ENCODE assay signal across 1 cellular context in the genomic region with DNA sequence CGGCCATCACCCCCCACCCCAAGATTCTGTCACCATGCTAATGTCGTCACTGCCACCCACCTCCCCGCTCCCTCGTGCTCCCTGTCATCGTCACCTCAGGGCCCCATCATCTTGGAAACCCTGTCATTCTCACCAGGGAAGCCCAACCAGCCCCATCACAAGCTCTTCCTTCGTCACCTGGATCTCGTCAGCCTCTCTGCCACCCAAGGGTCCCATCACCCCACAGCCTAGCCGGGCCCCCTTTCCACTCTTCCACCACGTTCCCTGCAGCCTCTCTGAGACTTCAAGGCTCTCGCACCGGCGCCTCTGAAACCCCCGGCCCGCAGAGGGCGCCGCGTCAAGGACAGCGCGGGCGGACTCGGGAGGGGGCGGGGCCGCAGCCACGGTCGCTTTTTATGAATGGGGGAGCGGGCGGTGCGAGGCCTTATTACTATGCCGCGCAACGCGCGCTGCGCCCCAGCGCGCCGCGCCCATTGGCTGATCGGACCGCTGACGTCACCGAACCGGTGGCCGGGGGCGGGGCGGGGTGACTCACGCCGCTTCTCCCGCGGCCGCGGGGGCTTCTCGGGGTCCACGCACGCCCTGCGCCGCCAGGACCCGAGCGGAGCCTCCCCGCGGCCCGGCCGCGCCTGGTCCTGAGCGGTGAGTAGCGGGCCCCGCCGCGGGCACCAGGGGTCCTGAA.
TF ChIP-seq lines count a peak whose summit lies in the region.

A gene with protein sequence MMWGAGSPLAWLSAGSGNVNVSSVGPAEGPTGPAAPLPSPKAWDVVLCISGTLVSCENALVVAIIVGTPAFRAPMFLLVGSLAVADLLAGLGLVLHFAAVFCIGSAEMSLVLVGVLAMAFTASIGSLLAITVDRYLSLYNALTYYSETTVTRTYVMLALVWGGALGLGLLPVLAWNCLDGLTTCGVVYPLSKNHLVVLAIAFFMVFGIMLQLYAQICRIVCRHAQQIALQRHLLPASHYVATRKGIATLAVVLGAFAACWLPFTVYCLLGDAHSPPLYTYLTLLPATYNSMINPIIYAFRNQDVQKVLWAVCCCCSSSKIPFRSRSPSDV (plus strand): TSS at position 527 of the 682 bp plus-strand sequence. CDS start 1,177 bp downstream, outside the sequence.

TF ChIP-seq in HepG2, 621 proteins besides CTCF, POLR2A, EP300 and RAD21 (continued from another document and continues in another):
- TF ChIP-seq, protein P1, sequence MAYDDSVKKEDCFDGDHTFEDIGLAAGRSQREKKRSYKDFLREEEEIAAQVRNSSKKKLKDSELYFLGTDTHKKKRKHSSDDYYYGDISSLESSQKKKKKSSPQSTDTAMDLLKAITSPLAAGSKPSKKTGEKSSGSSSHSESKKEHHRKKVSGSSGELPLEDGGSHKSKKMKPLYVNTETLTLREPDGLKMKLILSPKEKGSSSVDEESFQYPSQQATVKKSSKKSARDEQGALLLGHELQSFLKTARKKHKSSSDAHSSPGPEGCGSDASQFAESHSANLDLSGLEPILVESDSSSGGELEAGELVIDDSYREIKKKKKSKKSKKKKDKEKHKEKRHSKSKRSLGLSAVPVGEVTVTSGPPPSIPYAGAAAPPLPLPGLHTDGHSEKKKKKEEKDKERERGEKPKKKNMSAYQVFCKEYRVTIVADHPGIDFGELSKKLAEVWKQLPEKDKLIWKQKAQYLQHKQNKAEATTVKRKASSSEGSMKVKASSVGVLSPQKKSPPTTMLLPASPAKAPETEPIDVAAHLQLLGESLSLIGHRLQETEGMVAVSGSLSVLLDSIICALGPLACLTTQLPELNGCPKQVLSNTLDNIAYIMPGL (CRISPR knock-in tag; IDR thresholded peaks at IDR 0.05; ENCODE audit: borderline replicate concordance in 1 of 2, low read depth in 1 of 2): peak; percentile 52 to 63; a peak in 3 of 4 replicates
- TF ChIP-seq, protein P2, sequence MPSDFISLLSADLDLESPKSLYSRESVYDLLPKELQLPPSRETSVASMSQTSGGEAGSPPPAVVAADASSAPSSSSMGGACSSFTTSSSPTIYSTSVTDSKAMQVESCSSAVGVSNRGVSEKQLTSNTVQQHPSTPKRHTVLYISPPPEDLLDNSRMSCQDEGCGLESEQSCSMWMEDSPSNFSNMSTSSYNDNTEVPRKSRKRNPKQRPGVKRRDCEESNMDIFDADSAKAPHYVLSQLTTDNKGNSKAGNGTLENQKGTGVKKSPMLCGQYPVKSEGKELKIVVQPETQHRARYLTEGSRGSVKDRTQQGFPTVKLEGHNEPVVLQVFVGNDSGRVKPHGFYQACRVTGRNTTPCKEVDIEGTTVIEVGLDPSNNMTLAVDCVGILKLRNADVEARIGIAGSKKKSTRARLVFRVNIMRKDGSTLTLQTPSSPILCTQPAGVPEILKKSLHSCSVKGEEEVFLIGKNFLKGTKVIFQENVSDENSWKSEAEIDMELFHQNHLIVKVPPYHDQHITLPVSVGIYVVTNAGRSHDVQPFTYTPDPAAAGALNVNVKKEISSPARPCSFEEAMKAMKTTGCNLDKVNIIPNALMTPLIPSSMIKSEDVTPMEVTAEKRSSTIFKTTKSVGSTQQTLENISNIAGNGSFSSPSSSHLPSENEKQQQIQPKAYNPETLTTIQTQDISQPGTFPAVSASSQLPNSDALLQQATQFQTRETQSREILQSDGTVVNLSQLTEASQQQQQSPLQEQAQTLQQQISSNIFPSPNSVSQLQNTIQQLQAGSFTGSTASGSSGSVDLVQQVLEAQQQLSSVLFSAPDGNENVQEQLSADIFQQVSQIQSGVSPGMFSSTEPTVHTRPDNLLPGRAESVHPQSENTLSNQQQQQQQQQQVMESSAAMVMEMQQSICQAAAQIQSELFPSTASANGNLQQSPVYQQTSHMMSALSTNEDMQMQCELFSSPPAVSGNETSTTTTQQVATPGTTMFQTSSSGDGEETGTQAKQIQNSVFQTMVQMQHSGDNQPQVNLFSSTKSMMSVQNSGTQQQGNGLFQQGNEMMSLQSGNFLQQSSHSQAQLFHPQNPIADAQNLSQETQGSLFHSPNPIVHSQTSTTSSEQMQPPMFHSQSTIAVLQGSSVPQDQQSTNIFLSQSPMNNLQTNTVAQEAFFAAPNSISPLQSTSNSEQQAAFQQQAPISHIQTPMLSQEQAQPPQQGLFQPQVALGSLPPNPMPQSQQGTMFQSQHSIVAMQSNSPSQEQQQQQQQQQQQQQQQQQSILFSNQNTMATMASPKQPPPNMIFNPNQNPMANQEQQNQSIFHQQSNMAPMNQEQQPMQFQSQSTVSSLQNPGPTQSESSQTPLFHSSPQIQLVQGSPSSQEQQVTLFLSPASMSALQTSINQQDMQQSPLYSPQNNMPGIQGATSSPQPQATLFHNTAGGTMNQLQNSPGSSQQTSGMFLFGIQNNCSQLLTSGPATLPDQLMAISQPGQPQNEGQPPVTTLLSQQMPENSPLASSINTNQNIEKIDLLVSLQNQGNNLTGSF (CRISPR knock-in tag; IDR thresholded peaks at IDR 0.05): no peak
- TF ChIP-seq TEAD2 (CRISPR knock-in tag; IDR thresholded peaks at IDR 0.05) (no peak), ZFY (CRISPR knock-in tag; IDR thresholded peaks at IDR 0.05) (peak; percentile 60), NFIB (CRISPR knock-in tag; IDR thresholded peaks at IDR 0.05; ENCODE audit: borderline replicate concordance) (no peak), ERF (CRISPR knock-in tag; IDR thresholded peaks at IDR 0.05) (0 out of 2 replicates have a peak, but pooled peaks have one; percentile 17), XRCC5 (optimal IDR thresholded peaks at IDR 0.05; ENCODE audit: low read length) (peak; percentile 75), ZNF33A (CRISPR knock-in tag; IDR thresholded peaks at IDR 0.05; ENCODE audit: borderline replicate concordance) (peak; percentile 73; the same call in 1 of the 2 replicates), GTF2F1 (IDR thresholded peaks at IDR 0.05; ENCODE audit: low read length) (no peak), POGZ (CRISPR knock-in tag; IDR thresholded peaks at IDR 0.05) (0 out of 2 replicates have a peak, but pooled peaks have one; percentile 31), ZNF788 (CRISPR knock-in tag; IDR thresholded peaks at IDR 0.05; ENCODE audit: borderline replicate concordance) (peak; percentile 28; the same call in 1 of the 2 replicates), PHF20 (CRISPR knock-in tag; IDR thresholded peaks at IDR 0.05) (peak; percentile 30; the same call in 1 of the 2 replicates), SSRP1 (CRISPR knock-in tag; IDR thresholded peaks at IDR 0.05) (no peak), PHF8 (CRISPR knock-in tag; IDR thresholded peaks at IDR 0.05) (0 out of 2 replicates have a peak, but pooled peaks have one; percentile 4), LCORL (IDR thresholded peaks at IDR 0.05) (no peak), LCORL (CRISPR knock-in tag; IDR thresholded peaks at IDR 0.05) (peak; percentile 47; the same call in 1 of the 2 replicates), AHR (CRISPR knock-in tag; IDR thresholded peaks at IDR 0.05) (no peak), RXRB (CRISPR knock-in tag; IDR thresholded peaks at IDR 0.05; ENCODE audit: borderline replicate concordance) (no peak), ZNF766 (CRISPR knock-in tag; IDR thresholded peaks at IDR 0.05; ENCODE audit: borderline replicate concordance) (0 out of 2 replicates have a peak, but pooled peaks have one; percentile 32), KAT8 (CRISPR knock-in tag; IDR thresholded peaks at IDR 0.05) (peak; percentile 46; the same call in 1 of the 2 replicates), STAG1 (CRISPR knock-in tag; IDR thresholded peaks at IDR 0.05) (peak; percentile 24; the same call in 1 of the 2 replicates), ZNF256 (CRISPR knock-in tag; conservative IDR thresholded peaks at IDR 0.05) (no peak), KDM5A (IDR thresholded peaks at IDR 0.05; ENCODE audit: borderline replicate concordance, low read length) (peak; percentile 44; the same call in 1 of the 2 replicates), PCBP1 (IDR thresholded peaks at IDR 0.05; ENCODE audit: borderline replicate concordance, low read depth, low read length) (no peak), SRSF9 (IDR thresholded peaks at IDR 0.05; ENCODE audit: borderline replicate concordance, insufficient read depth, low read depth, low read length, poor library complexity, severe bottlenecking) (no peak), SAFB2 (CRISPR knock-in tag; IDR thresholded peaks at IDR 0.05; ENCODE audit: borderline replicate concordance, low read depth) (peak; percentile 35; the same call in 1 of the 2 replicates), MYC (CRISPR knock-in tag; IDR thresholded peaks at IDR 0.05; ENCODE audit: borderline replicate concordance) (peak; percentile 45; the same call in 1 of the 2 replicates), REPIN1 (CRISPR knock-in tag; IDR thresholded peaks at IDR 0.05; ENCODE audit: borderline replicate concordance, low read depth) (no peak), FOXJ3 (CRISPR knock-in tag; IDR thresholded peaks at IDR 0.05; ENCODE audit: borderline replicate concordance) (no peak), ZNF501 (CRISPR knock-in tag; IDR thresholded peaks at IDR 0.05) (peak; percentile 65; the same call in 1 of the 2 replicates), SPEN (CRISPR knock-in tag; IDR thresholded peaks at IDR 0.05; ENCODE audit: low read depth) (peak; percentile 45; the same call in 1 of the 2 replicates), SMAD3 (CRISPR knock-in tag; IDR thresholded peaks at IDR 0.05) (0 out of 2 replicates have a peak, but pooled peaks have one; percentile 36), ZSCAN20 (CRISPR knock-in tag; IDR thresholded peaks at IDR 0.05; ENCODE audit: borderline replicate concordance) (0 out of 2 replicates have a peak, but pooled peaks have one; percentile 32), ZNF670 (CRISPR knock-in tag; IDR thresholded peaks at IDR 0.05; ENCODE audit: borderline replicate concordance) (peak; percentile 59; the same call in 1 of the 2 replicates), POLR2AphosphoS2 (IDR thresholded peaks at IDR 0.05; ENCODE audit: low read depth, low read length) (no peak), BCL6 (CRISPR knock-in tag; IDR thresholded peaks at IDR 0.05) (0 out of 2 replicates have a peak, but pooled peaks have one; percentile 25), SRY (CRISPR knock-in tag; IDR thresholded peaks at IDR 0.05) (peak; percentile 38; the same call in 1 of the 2 replicates), SALL1 (CRISPR knock-in tag; IDR thresholded peaks at IDR 0.05) (peak; percentile 44; the same call in 1 of the 2 replicates)
- TF ChIP-seq, protein P3, sequence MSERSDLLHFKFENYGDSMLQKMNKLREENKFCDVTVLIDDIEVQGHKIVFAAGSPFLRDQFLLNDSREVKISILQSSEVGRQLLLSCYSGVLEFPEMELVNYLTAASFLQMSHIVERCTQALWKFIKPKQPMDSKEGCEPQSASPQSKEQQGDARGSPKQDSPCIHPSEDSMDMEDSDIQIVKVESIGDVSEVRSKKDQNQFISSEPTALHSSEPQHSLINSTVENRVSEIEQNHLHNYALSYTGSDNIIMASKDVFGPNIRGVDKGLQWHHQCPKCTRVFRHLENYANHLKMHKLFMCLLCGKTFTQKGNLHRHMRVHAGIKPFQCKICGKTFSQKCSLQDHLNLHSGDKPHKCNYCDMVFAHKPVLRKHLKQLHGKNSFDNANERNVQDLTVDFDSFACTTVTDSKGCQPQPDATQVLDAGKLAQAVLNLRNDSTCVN (CRISPR knock-in tag; IDR thresholded peaks at IDR 0.05; ENCODE audit: borderline replicate concordance): no peak
- TF ChIP-seq, protein P4, sequence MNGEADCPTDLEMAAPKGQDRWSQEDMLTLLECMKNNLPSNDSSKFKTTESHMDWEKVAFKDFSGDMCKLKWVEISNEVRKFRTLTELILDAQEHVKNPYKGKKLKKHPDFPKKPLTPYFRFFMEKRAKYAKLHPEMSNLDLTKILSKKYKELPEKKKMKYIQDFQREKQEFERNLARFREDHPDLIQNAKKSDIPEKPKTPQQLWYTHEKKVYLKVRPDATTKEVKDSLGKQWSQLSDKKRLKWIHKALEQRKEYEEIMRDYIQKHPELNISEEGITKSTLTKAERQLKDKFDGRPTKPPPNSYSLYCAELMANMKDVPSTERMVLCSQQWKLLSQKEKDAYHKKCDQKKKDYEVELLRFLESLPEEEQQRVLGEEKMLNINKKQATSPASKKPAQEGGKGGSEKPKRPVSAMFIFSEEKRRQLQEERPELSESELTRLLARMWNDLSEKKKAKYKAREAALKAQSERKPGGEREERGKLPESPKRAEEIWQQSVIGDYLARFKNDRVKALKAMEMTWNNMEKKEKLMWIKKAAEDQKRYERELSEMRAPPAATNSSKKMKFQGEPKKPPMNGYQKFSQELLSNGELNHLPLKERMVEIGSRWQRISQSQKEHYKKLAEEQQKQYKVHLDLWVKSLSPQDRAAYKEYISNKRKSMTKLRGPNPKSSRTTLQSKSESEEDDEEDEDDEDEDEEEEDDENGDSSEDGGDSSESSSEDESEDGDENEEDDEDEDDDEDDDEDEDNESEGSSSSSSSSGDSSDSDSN (CRISPR knock-in tag; IDR thresholded peaks at IDR 0.05): 0 out of 2 replicates have a peak, but pooled peaks have one; percentile 11
- TF ChIP-seq, protein P5, sequence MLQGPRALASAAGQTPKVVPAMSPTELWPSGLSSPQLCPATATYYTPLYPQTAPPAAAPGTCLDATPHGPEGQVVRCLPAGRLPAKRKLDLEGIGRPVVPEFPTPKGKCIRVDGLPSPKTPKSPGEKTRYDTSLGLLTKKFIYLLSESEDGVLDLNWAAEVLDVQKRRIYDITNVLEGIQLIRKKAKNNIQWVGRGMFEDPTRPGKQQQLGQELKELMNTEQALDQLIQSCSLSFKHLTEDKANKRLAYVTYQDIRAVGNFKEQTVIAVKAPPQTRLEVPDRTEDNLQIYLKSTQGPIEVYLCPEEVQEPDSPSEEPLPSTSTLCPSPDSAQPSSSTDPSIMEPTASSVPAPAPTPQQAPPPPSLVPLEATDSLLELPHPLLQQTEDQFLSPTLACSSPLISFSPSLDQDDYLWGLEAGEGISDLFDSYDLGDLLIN (CRISPR knock-in tag; IDR thresholded peaks at IDR 0.05; ENCODE audit: borderline replicate concordance): no peak
- TF ChIP-seq, protein P6, sequence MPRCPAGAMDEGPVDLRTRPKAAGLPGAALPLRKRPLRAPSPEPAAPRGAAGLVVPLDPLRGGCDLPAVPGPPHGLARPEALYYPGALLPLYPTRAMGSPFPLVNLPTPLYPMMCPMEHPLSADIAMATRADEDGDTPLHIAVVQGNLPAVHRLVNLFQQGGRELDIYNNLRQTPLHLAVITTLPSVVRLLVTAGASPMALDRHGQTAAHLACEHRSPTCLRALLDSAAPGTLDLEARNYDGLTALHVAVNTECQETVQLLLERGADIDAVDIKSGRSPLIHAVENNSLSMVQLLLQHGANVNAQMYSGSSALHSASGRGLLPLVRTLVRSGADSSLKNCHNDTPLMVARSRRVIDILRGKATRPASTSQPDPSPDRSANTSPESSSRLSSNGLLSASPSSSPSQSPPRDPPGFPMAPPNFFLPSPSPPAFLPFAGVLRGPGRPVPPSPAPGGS (CRISPR knock-in tag; IDR thresholded peaks at IDR 0.05): peak; percentile 44; the same call in 1 of the 2 replicates
- TF ChIP-seq, protein P7, sequence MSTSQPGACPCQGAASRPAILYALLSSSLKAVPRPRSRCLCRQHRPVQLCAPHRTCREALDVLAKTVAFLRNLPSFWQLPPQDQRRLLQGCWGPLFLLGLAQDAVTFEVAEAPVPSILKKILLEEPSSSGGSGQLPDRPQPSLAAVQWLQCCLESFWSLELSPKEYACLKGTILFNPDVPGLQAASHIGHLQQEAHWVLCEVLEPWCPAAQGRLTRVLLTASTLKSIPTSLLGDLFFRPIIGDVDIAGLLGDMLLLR (CRISPR knock-in tag; IDR thresholded peaks at IDR 0.05): no peak
- TF ChIP-seq, protein P8, sequence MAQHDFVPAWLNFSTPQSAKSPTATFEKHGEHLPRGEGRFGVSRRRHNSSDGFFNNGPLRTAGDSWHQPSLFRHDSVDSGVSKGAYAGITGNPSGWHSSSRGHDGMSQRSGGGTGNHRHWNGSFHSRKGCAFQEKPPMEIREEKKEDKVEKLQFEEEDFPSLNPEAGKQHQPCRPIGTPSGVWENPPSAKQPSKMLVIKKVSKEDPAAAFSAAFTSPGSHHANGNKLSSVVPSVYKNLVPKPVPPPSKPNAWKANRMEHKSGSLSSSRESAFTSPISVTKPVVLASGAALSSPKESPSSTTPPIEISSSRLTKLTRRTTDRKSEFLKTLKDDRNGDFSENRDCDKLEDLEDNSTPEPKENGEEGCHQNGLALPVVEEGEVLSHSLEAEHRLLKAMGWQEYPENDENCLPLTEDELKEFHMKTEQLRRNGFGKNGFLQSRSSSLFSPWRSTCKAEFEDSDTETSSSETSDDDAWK (CRISPR knock-in tag; IDR thresholded peaks at IDR 0.05): no peak
